ENCODE assay signal across 8 cellular contexts in the genomic region with DNA sequence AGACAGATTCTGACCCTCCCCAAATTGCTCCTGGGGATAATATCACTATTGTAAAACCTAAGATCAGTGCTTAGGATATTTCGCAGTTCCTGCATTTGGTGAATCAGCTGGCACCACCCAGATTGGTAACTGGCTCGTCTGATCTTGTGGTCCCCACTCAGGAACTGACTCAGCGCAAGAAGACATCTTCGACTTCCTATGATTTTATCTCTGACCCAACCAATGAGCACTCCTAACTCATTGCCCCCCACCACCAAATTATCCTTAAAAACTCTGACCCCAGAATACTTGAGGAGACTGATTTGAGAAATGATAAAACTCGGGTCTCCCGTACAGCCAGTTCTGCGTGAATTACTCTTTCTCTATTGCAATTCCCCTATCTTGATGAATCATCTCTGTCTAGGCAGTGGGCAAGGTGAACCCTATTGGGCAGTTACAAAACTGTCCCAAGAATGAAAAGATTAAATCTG. TPM values are rescaled to one million over a fixed set of nuclear protein-coding genes. Genes with fewer than 3 reads are reported as not detected.
DNase-seq lines count a peak whose midpoint lies in the region; ATAC-seq and TF ChIP-seq lines count a peak whose summit lies in the region.
"Had no signal": no experiment of that assay in that cellular context is flagged by ENCODE, and none has a peak within 500 bp of the region (broad histone marks: within the 10 kb centered on the region; RNA-seq: fewer than 3 reads in every experiment).

No MANE protein-coding gene starts in this region.

- H3K4me3 ChIP-seq in Loucy (ENCODE audit: low read length, poor library complexity, severe bottlenecking) (peak overlapping the region; percentile 60), fibroblast of lung (replicated peaks in 1 of 4; ENCODE audit: control extremely low read depth in 1 of 4, insufficient read depth in 1 of 4, low read depth in 3 of 4, low read length in 4 of 4) (no peak overlapping the region), tibial artery (no peak overlapping the region)
- H3K4me3 ChIP-seq: heart left ventricle had no signal

- H3K79me2 ChIP-seq in Loucy (ENCODE audit: insufficient read depth, low read length) = no peaks in the 10 kb centered on the region
- no peaks in the 10 kb centered on the region for H3K79me2 ChIP-seq in fibroblast of lung (ENCODE audit: control insufficient read depth, insufficient read depth, low read length)

- H3K9me3 ChIP-seq in Loucy (ENCODE audit: insufficient read depth, low read depth, low read length) (no peaks in the 10 kb centered on the region), fibroblast of lung (ENCODE audit: control insufficient read depth, insufficient read depth, low read depth, low read length) (no peaks in the 10 kb centered on the region), tibial artery (no peaks in the 10 kb centered on the region)
- H3K9me3 ChIP-seq: heart left ventricle had no signal

- H3K27ac ChIP-seq in fibroblast of lung (ENCODE audit: insufficient read depth, low read length) (no peak overlapping the region), tibial artery (no peak overlapping the region)

- no peaks in the 10 kb centered on the region for H3K27me3 ChIP-seq in Loucy (ENCODE audit: insufficient read depth, low read length, poor library complexity, severe bottlenecking)
- peaks cover 2% of the 10 kb centered on the region for H3K27me3 ChIP-seq in fibroblast of lung (ENCODE audit: control insufficient read depth, insufficient read depth, low read length)
- no peaks in the 10 kb centered on the region for H3K27me3 ChIP-seq in tibial artery
- H3K27me3 ChIP-seq: heart left ventricle had no signal

- no peak overlapping the region for H3K9ac ChIP-seq in Loucy (ENCODE audit: low read depth, low read length, poor library complexity, severe bottlenecking)
- no peak overlapping the region for H3K9ac ChIP-seq in fibroblast of lung (ENCODE audit: insufficient read depth, low read length)

- H2AFZ ChIP-seq in Loucy (ENCODE audit: low read length) (no peak overlapping the region), fibroblast of lung (ENCODE audit: low read length) (no peak overlapping the region)

- peak overlapping the region; percentile 67 for H3K4me2 ChIP-seq in Loucy (ENCODE audit: low read depth, low read length, poor library complexity, severe bottlenecking)
- H3K4me2 ChIP-seq in fibroblast of lung (ENCODE audit: extremely low read depth, insufficient read depth, low read length) = peak overlapping the region; percentile 44

- peak; percentile 53 to 56 for DNase-seq in activated CD4-positive, alpha-beta T cell treated with anti-CD3 and anti-CD28 coated beads for 4 hours
- DNase-seq in fibroblast of lung (ENCODE audit: low read depth in 2 of 2) = peak; percentile 30 to 80
- DNase-seq in stimulated activated naive CD8-positive, alpha-beta T cell treated with anti-CD3 and anti-CD28 coated beads, Interleukin-15, Interleukin-2, amounts not matched to agents 100 U/mL and 50 U/mL, for 24 hours = peak; percentile 57
- DNase-seq in tibial artery = no peak
- DNase-seq: heart left ventricle had no signal

- intact Hi-C loops in tibial artery (cut with DNase I; ENCODE audit: low total_unique reads) = no loop called here

- H4K20me1 ChIP-seq in Loucy (ENCODE audit: insufficient read depth, low read length, poor library complexity, severe bottlenecking) (no peaks in the 10 kb centered on the region), fibroblast of lung (ENCODE audit: control insufficient read depth, extremely low read depth, insufficient read depth, low read length) (no peaks in the 10 kb centered on the region)

- no peaks in the 10 kb centered on the region for H3F3A ChIP-seq in Loucy (ENCODE audit: low read depth)

- H3K36me3 ChIP-seq in Loucy (ENCODE audit: insufficient read depth, low read length) (no peaks in the 10 kb centered on the region), fibroblast of lung (ENCODE audit: control insufficient read depth, insufficient read depth, low read length) (no peaks in the 10 kb centered on the region), tibial artery (no peaks in the 10 kb centered on the region)
- H3K36me3 ChIP-seq: heart left ventricle had no signal

- no peaks in the 10 kb centered on the region for H3K9me2 ChIP-seq in Loucy (replicated peaks; ENCODE audit: low read depth, low read length)

- peak; percentile 94 for ATAC-seq in stimulated activated naive CD8-positive, alpha-beta T cell treated with anti-CD3 and anti-CD28 coated beads, Interleukin-15, Interleukin-2, amounts not matched to agents 100 U/mL and 50 U/mL, for 24 hours
- ATAC-seq in HG03457 (IDR thresholded peaks at IDR 0.05; ENCODE audit: unreplicated experiment) (no peak), HG02973 (IDR thresholded peaks at IDR 0.05; ENCODE audit: unreplicated experiment) (no peak)

- H3K4me1 ChIP-seq in Loucy (ENCODE audit: insufficient read depth, low read length, poor library complexity, severe bottlenecking) (peaks cover 31% of the 10 kb centered on the region), fibroblast of lung (ENCODE audit: control insufficient read depth, extremely low read depth, insufficient read depth, low read length) (no peaks in the 10 kb centered on the region), tibial artery (no peaks in the 10 kb centered on the region)

- TF ChIP-seq CTCF in Loucy (conservative IDR thresholded peaks at IDR 0.05; ENCODE audit: low read length) (no peak; the same call in 1 of the 2 replicates), fibroblast of lung (conservative IDR thresholded peaks at IDR 0.05 in 1 of 2, IDR thresholded peaks at IDR 0.05 in 1 of 2; ENCODE audit: low read depth in 1 of 2, low read length in 2 of 2) (no peak), tibial artery (IDR thresholded peaks at IDR 0.05) (no peak)

RNA-seq across cellular contexts. Expression of a gene that starts 20.2 kb away (rescaled TPM):
- 179 and 241 TPM in 2 replicates for total RNA-seq in fibroblast of lung
- 186 and 197 TPM in 2 replicates for polyA plus RNA-seq in fibroblast of lung
- 149 and 151 TPM in 2 replicates for polyA plus RNA-seq in fibroblast of lung (2012)
- 60.5 and 68.3 TPM in 2 replicates for polyA minus RNA-seq in fibroblast of lung (ENCODE audit: low replicate concordance)

RNA-seq across cellular contexts. Expression of a gene that starts 55.7 kb away (rescaled TPM):
- not detected in 2 replicates for total RNA-seq in fibroblast of lung
- not detected in 2 replicates for polyA plus RNA-seq in fibroblast of lung
- polyA plus RNA-seq in fibroblast of lung (2012) = not detected in 2 replicates
- polyA minus RNA-seq in fibroblast of lung (ENCODE audit: low replicate concordance) = not detected in 2 replicates
- polyA plus RNA-seq: heart left ventricle had no signal

Comparison
In these comparisons a context has a peak if more than half of its experiments do, and no peak if none do; other contexts are left out.
1. DNase-seq: peak in activated CD4-positive, alpha-beta T cell treated with anti-CD3 and anti-CD28 coated beads for 4 hours (2 of 2), fibroblast of lung (2 of 2) and stimulated activated naive CD8-positive, alpha-beta T cell treated with anti-CD3 and anti-CD28 coated beads, Interleukin-15, Interleukin-2, amounts not matched to agents 100 U/mL and 50 U/mL, for 24 hours (single experiment); none in tibial artery (0 of 2).